Comparison of ENCODE assay signal across 9 cellular contexts in the genomic region with DNA sequence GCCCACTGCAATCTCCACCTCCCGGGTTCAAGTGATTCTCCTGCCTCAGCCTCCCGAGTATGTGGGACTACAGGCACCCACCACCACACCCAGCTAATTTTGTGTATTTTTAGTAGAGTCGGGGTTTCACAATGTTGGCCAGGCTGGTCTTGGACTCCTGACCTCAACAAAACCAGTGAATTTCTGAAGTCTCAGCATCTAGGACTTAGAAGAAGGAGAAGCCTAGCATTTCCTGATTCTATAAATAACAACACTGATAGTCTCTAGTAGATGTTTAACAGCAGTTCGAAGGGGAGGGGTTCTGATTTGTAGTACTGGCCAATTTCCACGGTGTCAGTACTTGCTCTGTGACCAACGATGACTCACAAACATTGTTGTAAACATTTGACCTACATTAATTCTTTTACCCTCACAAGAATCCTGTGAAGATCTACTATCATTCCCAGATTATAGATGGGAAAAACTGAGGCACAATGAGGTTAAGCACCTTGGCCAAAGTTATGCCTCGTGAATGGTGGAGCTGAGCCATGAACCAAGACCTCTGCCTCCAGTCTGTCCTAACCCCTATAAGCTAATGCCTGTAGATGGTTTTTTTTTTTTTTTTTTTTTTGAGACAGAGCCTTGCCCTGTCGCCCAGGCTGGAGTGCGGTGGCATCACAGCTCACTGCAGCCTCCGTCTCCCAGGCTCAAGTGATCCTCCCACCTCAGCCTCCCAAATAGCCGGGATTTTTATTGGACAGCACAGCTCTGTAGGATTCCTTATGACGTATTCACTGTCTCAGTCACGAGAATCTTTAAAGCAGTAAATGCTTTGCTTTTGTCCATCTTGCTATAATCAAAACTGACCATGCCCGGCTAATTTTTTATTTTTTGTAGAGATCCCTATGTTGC. TPM values are rescaled to one million over a fixed set of nuclear protein-coding genes. Genes with fewer than 3 reads are reported as not detected.
DNase-seq lines count a peak whose midpoint lies in the region; ATAC-seq, FAIRE-seq and TF ChIP-seq lines count a peak whose summit lies in the region.
"Had no signal": no experiment of that assay in that cellular context is flagged by ENCODE, and none has a peak within 500 bp of the region (broad histone marks: within the 10 kb centered on the region; RNA-seq: fewer than 3 reads in every experiment).

No MANE protein-coding gene starts in this region.

- H3K27ac Mint-ChIP-seq in T-cell, result peak overlapping the region; percentile 74 to 81

- no peak overlapping the region for H2AFZ ChIP-seq in fibroblast of lung (ENCODE audit: low read length)

- H3K9ac ChIP-seq in fibroblast of lung (ENCODE audit: insufficient read depth, low read length), result no peak overlapping the region

- peaks cover 39 to 43% (median 40%) of the 10 kb centered on the region in 3 donors for H3K4me1 Mint-ChIP-seq in T-cell

- H3K27ac ChIP-seq in fibroblast of lung (ENCODE audit: insufficient read depth, low read length) (peak overlapping the region; percentile 62), SJCRH30 (no peak overlapping the region)
- H3K27ac ChIP-seq: SK-N-MC had no signal

- H4K20me1 ChIP-seq in fibroblast of lung (ENCODE audit: control insufficient read depth, extremely low read depth, insufficient read depth, low read length), result no peaks in the 10 kb centered on the region

- POLR2A ChIA-PET in T-cell (lab: Charles Lee), result no interaction called here

- ATAC-seq in T-cell (replicated peaks in 1 of 4), result no peak

- no peaks in the 10 kb centered on the region for H3K27me3 Mint-ChIP-seq in T-cell

- peaks cover 6% of the 10 kb centered on the region for H3K36me3 ChIP-seq in fibroblast of lung (ENCODE audit: control insufficient read depth, insufficient read depth, low read length)
- H3K36me3 ChIP-seq in SJCRH30, result no peaks in the 10 kb centered on the region

- no peak overlapping the region for H3K4me3 ChIP-seq in fibroblast of lung (replicated peaks in 1 of 4; ENCODE audit: control extremely low read depth in 1 of 4, insufficient read depth in 1 of 4, low read depth in 3 of 4, low read length in 4 of 4)
- no peak overlapping the region for H3K4me3 ChIP-seq in SJCRH30
- H3K4me3 ChIP-seq: SK-N-MC had no signal

- CTCF ChIA-PET in T-cell (lab: Charles Lee), result interaction anchor here in 1 of 2 donors (0.6 kb wide), 1 partner anchor 186 kb away, joined by 3 read pairs; no protein-coding TSS in a partner anchor

- peak; percentile 80 for FAIRE-seq in H54 (lab: Jason Lieb, UNC)

- H3K79me2 ChIP-seq in fibroblast of lung (ENCODE audit: control insufficient read depth, insufficient read depth, low read length), result peaks cover 1% of the 10 kb centered on the region

- peak; percentile 76 for DNase-seq in H54 (ENCODE audit: insufficient read length, low spot score)
- no peak for DNase-seq in T-cell
- DNase-seq in fibroblast of lung (ENCODE audit: low read depth in 2 of 2), result peak; percentile 87 to 96
- DNase-seq in renal cortical epithelial cell (ENCODE audit: low read depth), result peak; percentile 99
- DNase-seq in NCI-H128 (lab: John Stamatoyannopoulos, UW; ENCODE audit: unreplicated experiment), result no peak
- DNase-seq in effector CD8-positive, alpha-beta T cell (lab: John Stamatoyannopoulos, UW), result no peak
- no peak for DNase-seq in SJCRH30
- no peak for DNase-seq in C1 segment of cervical spinal cord (lab: John Stamatoyannopoulos, UW)

- no peak for TF ChIP-seq CTCF in fibroblast of lung (conservative IDR thresholded peaks at IDR 0.05 in 1 of 2, IDR thresholded peaks at IDR 0.05 in 1 of 2; ENCODE audit: low read depth in 1 of 2, low read length in 2 of 2)

- H3K4me1 ChIP-seq in fibroblast of lung (ENCODE audit: control insufficient read depth, extremely low read depth, insufficient read depth, low read length) (peaks cover 9% of the 10 kb centered on the region), SJCRH30 (peaks cover 5% of the 10 kb centered on the region)

- H3K27me3 ChIP-seq in fibroblast of lung (ENCODE audit: control insufficient read depth, insufficient read depth, low read length) (no peaks in the 10 kb centered on the region), SJCRH30 (no peaks in the 10 kb centered on the region)

- H3K36me3 Mint-ChIP-seq in T-cell, result peaks cover 22% of the 10 kb centered on the region

- no peaks in the 10 kb centered on the region for H3K9me3 ChIP-seq in fibroblast of lung (ENCODE audit: control insufficient read depth, insufficient read depth, low read depth, low read length)
- H3K9me3 ChIP-seq in SJCRH30 (replicated peaks), result no peaks in the 10 kb centered on the region

- H3K4me3 Mint-ChIP-seq in T-cell, result peak overlapping the region in 1 of 3 donors; percentile 6

- peak overlapping the region; percentile 1 for H3K4me2 ChIP-seq in fibroblast of lung (ENCODE audit: extremely low read depth, insufficient read depth, low read length)

- TF ChIP-seq POLR2A in H54 (IDR thresholded peaks at IDR 0.05; ENCODE audit: low read depth, low read length), result no peak

- H3K9me3 Mint-ChIP-seq in T-cell, result no peaks in the 10 kb centered on the region

RNA-seq across cellular contexts. Expression of gene P2RX4, which starts 5.2 kb away (rescaled TPM):
- total RNA-seq in T-cell (10 to 100 TPM; 36.2 to 62.3 (median 36.9) TPM), fibroblast of lung (27.7 and 59.8 TPM in 2 replicates), renal cortical epithelial cell (22.3 and 65.1 TPM in 2 replicates)
- 27.2 and 39.0 TPM in 2 replicates for polyA plus RNA-seq in fibroblast of lung
- polyA plus RNA-seq in fibroblast of lung (2012), result 26.1 and 35.8 TPM in 2 replicates
- 39.0 and 43.9 TPM in 2 replicates for polyA minus RNA-seq in fibroblast of lung (ENCODE audit: low replicate concordance)
- 5.7 and 6.1 TPM in 2 replicates for total RNA-seq in SJCRH30 (2014; rRNA removed; shearing (Covaris generic))

Comparison
In these comparisons a context has a peak if more than half of its experiments do, and no peak if none do; other contexts are left out.
1. DNase-seq: peak in H54 (single experiment), fibroblast of lung (2 of 2) and renal cortical epithelial cell (single experiment); none in T-cell (0 of 34), NCI-H128 (single experiment), effector CD8-positive, alpha-beta T cell (single experiment), SJCRH30 (0 of 2) and C1 segment of cervical spinal cord (0 of 14).